1 cellular context compared by ENCODE assay signal in genomic region chr1:21436488-21437340, GRCh38.
TF ChIP-seq lines count a peak whose summit lies in the region.

No MANE protein-coding gene starts in this region.

TF ChIP-seq in WTC11, 78 proteins besides CTCF, POLR2A, EP300 and RAD21 (continued from another document):
- TF ChIP-seq STAT6 (CRISPR knock-in tag; conservative IDR thresholded peaks at IDR 0.05; ENCODE audit: low read depth) (no peak), PREB (CRISPR knock-in tag; IDR thresholded peaks at IDR 0.05; ENCODE audit: borderline replicate concordance) (no peak), HMGA2 (CRISPR knock-in tag; IDR thresholded peaks at IDR 0.05) (no peak), GRHL2 (CRISPR knock-in tag; IDR thresholded peaks at IDR 0.05; ENCODE audit: insufficient replicate concordance, severe bottlenecking) (no peak), JUN (CRISPR knock-in tag; IDR thresholded peaks at IDR 0.05) (no peak), NFATC4 (CRISPR knock-in tag; IDR thresholded peaks at IDR 0.05) (no peak), FOXP1 (CRISPR knock-in tag; IDR thresholded peaks at IDR 0.05; ENCODE audit: borderline replicate concordance) (0 out of 2 replicates have a peak, but pooled peaks have one; percentile 15), E2F1 (CRISPR knock-in tag; IDR thresholded peaks at IDR 0.05) (no peak), ETV6 (CRISPR knock-in tag; IDR thresholded peaks at IDR 0.05) (peak; percentile 8; the same call in 1 of the 2 replicates), CBFB (CRISPR knock-in tag; IDR thresholded peaks at IDR 0.05; ENCODE audit: low read depth) (no peak), ZNF423 (CRISPR knock-in tag; IDR thresholded peaks at IDR 0.05) (no peak), TEAD4 (CRISPR knock-in tag; IDR thresholded peaks at IDR 0.05) (no peak), GABPB1 (CRISPR knock-in tag; IDR thresholded peaks at IDR 0.05) (no peak), ATF2 (CRISPR knock-in tag; IDR thresholded peaks at IDR 0.05; ENCODE audit: borderline replicate concordance, low read depth) (no peak), EMX1 (CRISPR knock-in tag; IDR thresholded peaks at IDR 0.05) (no peak), TP53 (CRISPR knock-in tag; IDR thresholded peaks at IDR 0.05) (no peak), ATF1 (CRISPR knock-in tag; IDR thresholded peaks at IDR 0.05) (no peak), RELA (CRISPR knock-in tag; IDR thresholded peaks at IDR 0.05; ENCODE audit: borderline replicate concordance) (no peak), ELF4 (CRISPR knock-in tag; IDR thresholded peaks at IDR 0.05; ENCODE audit: low read depth) (no peak), ARID4B (CRISPR knock-in tag; IDR thresholded peaks at IDR 0.05; ENCODE audit: borderline replicate concordance) (no peak), SMAD4 (CRISPR knock-in tag; IDR thresholded peaks at IDR 0.05) (no peak), ZNF219 (CRISPR knock-in tag; IDR thresholded peaks at IDR 0.05; ENCODE audit: borderline replicate concordance) (no peak), GTF2I (CRISPR knock-in tag; conservative IDR thresholded peaks at IDR 0.05) (peak; percentile 76), CREM (CRISPR knock-in tag; IDR thresholded peaks at IDR 0.05) (no peak), FOXK1 (CRISPR knock-in tag; IDR thresholded peaks at IDR 0.05) (no peak), NFE2L1 (CRISPR knock-in tag; IDR thresholded peaks at IDR 0.05) (no peak), RORB (CRISPR knock-in tag; IDR thresholded peaks at IDR 0.05) (no peak), ZNF425 (CRISPR knock-in tag; conservative IDR thresholded peaks at IDR 0.05) (no peak), E2F4 (CRISPR knock-in tag; IDR thresholded peaks at IDR 0.05; ENCODE audit: borderline replicate concordance, low read depth) (no peak), NR3C1 (CRISPR knock-in tag; conservative IDR thresholded peaks at IDR 0.05; ENCODE audit: low read depth) (no peak), SP1 (CRISPR knock-in tag; conservative IDR thresholded peaks at IDR 0.05) (no peak)
